1 cellular context compared by ENCODE assay signal in genomic region chr20:63475209-63475608, GRCh38.
A peak's percentile ranks its signal among the peaks of the same experiment; 100 is the strongest.
TF ChIP-seq lines count a peak whose summit lies in the region.

No MANE protein-coding gene starts in this region.

TF ChIP-seq in H1, 55 proteins besides CTCF, POLR2A, EP300 and RAD21:
- TF ChIP-seq ATF2 (IDR thresholded peaks at IDR 0.05; ENCODE audit: low read length) = no peak
- TF ChIP-seq NANOG (IDR thresholded peaks at IDR 0.05; ENCODE audit: insufficient read depth, low read depth, low read length, poor library complexity, severe bottlenecking) = no peak
- no peak for TF ChIP-seq KDM4A (IDR thresholded peaks at IDR 0.05; ENCODE audit: low read depth, low read length, severe bottlenecking)
- TF ChIP-seq SIX5 (IDR thresholded peaks at IDR 0.05; ENCODE audit: low read depth, low read length) = no peak
- no peak for TF ChIP-seq RNF2 (IDR thresholded peaks at IDR 0.05; ENCODE audit: borderline replicate concordance, low read depth, low read length, missing control alignments, poor library complexity, severe bottlenecking)
- peak; percentile 38 for TF ChIP-seq SAP30 (IDR thresholded peaks at IDR 0.05; ENCODE audit: insufficient read depth, insufficient replicate concordance, low read length)
- peak in 1 of 2 experiments; percentile 89; a peak in 2 of 4 replicates for TF ChIP-seq SIN3A (conservative IDR thresholded peaks at IDR 0.05 in 1 of 2, IDR thresholded peaks at IDR 0.05 in 1 of 2; ENCODE audit: low read depth in 1 of 2, low read length in 2 of 2)
- 0 out of 2 replicates have a peak, but pooled peaks have one; percentile 20 for TF ChIP-seq JUND (IDR thresholded peaks at IDR 0.05; ENCODE audit: low read length)
- TF ChIP-seq CHD1 (IDR thresholded peaks at IDR 0.05; ENCODE audit: low read depth, low read length) = no peak
- TF ChIP-seq FOSL1 (IDR thresholded peaks at IDR 0.05; ENCODE audit: insufficient read depth, low read depth, low read length) = no peak
- TF ChIP-seq GABPA (IDR thresholded peaks at IDR 0.05; ENCODE audit: borderline replicate concordance, insufficient read depth, low read length) = peak; percentile 67; the same call in 1 of the 2 replicates
- TF ChIP-seq BACH1 (IDR thresholded peaks at IDR 0.05; ENCODE audit: low read length) = 0 out of 2 replicates have a peak, but pooled peaks have one; percentile 27
- TF ChIP-seq TEAD4 (IDR thresholded peaks at IDR 0.05; ENCODE audit: low read depth, low read length) = peak; percentile 84
- TF ChIP-seq MAX (IDR thresholded peaks at IDR 0.05) = peak; percentile 57
